Comparison of ENCODE assay signal across 8 cellular contexts in genomic region chr6:27866370-27867050, GRCh38. TPM values are rescaled to one million over a fixed set of nuclear protein-coding genes. Genes with fewer than 3 reads are reported as not detected.
DNase-seq lines count a peak whose midpoint lies in the region; ATAC-seq and TF ChIP-seq lines count a peak whose summit lies in the region.

No MANE protein-coding gene starts in this region.

- no peak overlapping the region for H4K91ac ChIP-seq in H9 (ENCODE audit: insufficient read length, low read depth, low read length)

- H3K9ac ChIP-seq in H9 (ENCODE audit: extremely low read depth, insufficient read length, low read length) (peak overlapping the region; percentile 99), fibroblast of lung (ENCODE audit: insufficient read depth, low read length) (peak overlapping the region; percentile 46), neural progenitor cell (peak overlapping the region; percentile 67)

- peak overlapping the region; percentile 91 for H3K14ac ChIP-seq in H9 (ENCODE audit: insufficient read depth, low read length)

- no peak overlapping the region for H2BK20ac ChIP-seq in H9 (ENCODE audit: low read depth, low read length, poor library complexity, severe bottlenecking)

- H2BK15ac ChIP-seq in H9 (ENCODE audit: low read depth, low read length): no peak overlapping the region

- no peak overlapping the region for H2BK120ac ChIP-seq in H9 (ENCODE audit: low read depth, low read length, poor library complexity, severe bottlenecking)

- H4K5ac ChIP-seq in H9 (ENCODE audit: insufficient read length, low read depth, low read length): no peak overlapping the region

- DNase-seq in DMS153 (lab: John Stamatoyannopoulos, UW) (peak; percentile 38), H9 (peak; percentile 45), NCI-H526 (lab: John Stamatoyannopoulos, UW) (peak; percentile 84 to 87), fibroblast of lung (ENCODE audit: low read depth in 2 of 2) (peak; percentile 72 to 83), neural progenitor cell (ENCODE audit: low spot score) (peak; percentile 60), hippocampal formation (lab: John Stamatoyannopoulos, UW) (no peak)
- peak; percentile 88 for DNase-seq in activated CD8-positive, alpha-beta memory T cell treated with anti-CD3 and anti-CD28 coated beads, Interleukin-2, amount 50 U/mL, for 48 hours

- H4K20me1 ChIP-seq in H9 (ENCODE audit: control insufficient read depth, insufficient read depth, insufficient read length): no peaks in the 10 kb centered on the region
- no peaks in the 10 kb centered on the region for H4K20me1 ChIP-seq in fibroblast of lung (ENCODE audit: control insufficient read depth, extremely low read depth, insufficient read depth, low read length)
- peaks cover 7% of the 10 kb centered on the region for H4K20me1 ChIP-seq in neural progenitor cell (ENCODE audit: low read depth)

- peaks cover 3% of the 10 kb centered on the region for H3K23me2 ChIP-seq in H9 (ENCODE audit: insufficient read length, low read depth, low read length, poor library complexity, severe bottlenecking)

- no peak overlapping the region for H3K23ac ChIP-seq in H9 (ENCODE audit: insufficient read length, low read depth, low read length)

- no peak overlapping the region for H3T11ph ChIP-seq in H9 (ENCODE audit: low read length)

- H3K4me3 Mint-ChIP-seq in H9 (peak overlapping the region; percentile 88 to 99), neural progenitor cell (peak overlapping the region; percentile 97)

- no peaks in the 10 kb centered on the region for H3K27me3 ChIP-seq in H9 (ENCODE audit: insufficient read depth, low read length)
- no peaks in the 10 kb centered on the region for H3K27me3 ChIP-seq in fibroblast of lung (ENCODE audit: control insufficient read depth, insufficient read depth, low read length)
- no peaks in the 10 kb centered on the region for H3K27me3 ChIP-seq in neural progenitor cell

- H3K4me1 Mint-ChIP-seq in H9: peaks cover 19 to 28% of the 10 kb centered on the region in 2 experiments
- H3K4me1 Mint-ChIP-seq in neural progenitor cell: peaks cover 29% of the 10 kb centered on the region

- peaks cover 46% of the 10 kb centered on the region for H3F3A ChIP-seq in neural progenitor cell (ENCODE audit: low read depth)

- WGBS in H9 (ENCODE audit: extremely low coverage, insufficient read length, low lambda C conversion rate): no CpG with 5 or more reads among the region's 27 CpGs

- H3K79me2 ChIP-seq in H9 (ENCODE audit: insufficient read depth, low read length) (no peaks in the 10 kb centered on the region), fibroblast of lung (ENCODE audit: control insufficient read depth, insufficient read depth, low read length) (no peaks in the 10 kb centered on the region), neural progenitor cell (ENCODE audit: low read depth) (no peaks in the 10 kb centered on the region)

- H3K36me3 Mint-ChIP-seq in H9 (ENCODE audit: insufficient read depth in 1 of 3, low read depth in 3 of 3): peaks cover 5 to 10% (median 10%) of the 10 kb centered on the region in 3 experiments; a peak in 6 of 7 replicates
- H3K36me3 Mint-ChIP-seq in neural progenitor cell: peaks cover 6% of the 10 kb centered on the region

- no peak for ATAC-seq in HG03520 (IDR thresholded peaks at IDR 0.05; ENCODE audit: unreplicated experiment)

- H3K27ac ChIP-seq in H9 (ENCODE audit: insufficient read length, low read depth, low read length) (peak overlapping the region; percentile 68), fibroblast of lung (ENCODE audit: insufficient read depth, low read length) (peak overlapping the region; percentile 94), neural progenitor cell (peak overlapping the region; percentile 83)

- H3K36me3 ChIP-seq in fibroblast of lung (ENCODE audit: control insufficient read depth, insufficient read depth, low read length) (no peaks in the 10 kb centered on the region), neural progenitor cell (no peaks in the 10 kb centered on the region)

- no peak overlapping the region for H3K56ac ChIP-seq in H9 (ENCODE audit: insufficient read length, low read depth, low read length)

- peak overlapping the region; percentile 79 for H3K18ac ChIP-seq in H9 (ENCODE audit: insufficient read length, low read depth, low read length)

- H4K8ac ChIP-seq in H9 (replicated peaks; ENCODE audit: insufficient read length, low read depth, low read length): no peak overlapping the region

- no peaks in the 10 kb centered on the region for H3K79me1 ChIP-seq in H9 (ENCODE audit: insufficient read depth, low read depth, low read length, poor library complexity, severe bottlenecking)

- no peak overlapping the region for H2AK5ac ChIP-seq in H9 (ENCODE audit: insufficient read length, low read length)

- TF ChIP-seq CTCF in H9 (conservative IDR thresholded peaks at IDR 0.05) (no peak), fibroblast of lung (conservative IDR thresholded peaks at IDR 0.05 in 1 of 2, IDR thresholded peaks at IDR 0.05 in 1 of 2; ENCODE audit: low read depth in 1 of 2, low read length in 2 of 2) (no peak), neural progenitor cell (IDR thresholded peaks at IDR 0.05) (no peak)

- H3K4me3 ChIP-seq in fibroblast of lung (replicated peaks in 1 of 4; ENCODE audit: control extremely low read depth in 1 of 4, insufficient read depth in 1 of 4, low read depth in 3 of 4, low read length in 4 of 4) (peak overlapping the region; percentile 57 to 90 (median 62)), neural progenitor cell (peak overlapping the region; percentile 71)

- peak overlapping the region; percentile 99 to 100 (median 100) for H3K27ac Mint-ChIP-seq in H9
- H3K27ac Mint-ChIP-seq in neural progenitor cell: peak overlapping the region; percentile 97

- H3K4me2 ChIP-seq in H9 (ENCODE audit: insufficient read depth, insufficient read length, low read length) (peak overlapping the region; percentile 74), fibroblast of lung (ENCODE audit: extremely low read depth, insufficient read depth, low read length) (peak overlapping the region; percentile 89), neural progenitor cell (peak overlapping the region; percentile 96)

- H2BK5ac ChIP-seq in H9 (ENCODE audit: insufficient read length, low read length): peak overlapping the region; percentile 84

- H3K4me1 ChIP-seq in H9 (ENCODE audit: insufficient read depth, low read length): peaks cover 2% of the 10 kb centered on the region
- H3K4me1 ChIP-seq in fibroblast of lung (ENCODE audit: control insufficient read depth, extremely low read depth, insufficient read depth, low read length): no peaks in the 10 kb centered on the region
- peaks cover 9% of the 10 kb centered on the region for H3K4me1 ChIP-seq in neural progenitor cell

- peaks cover 12 to 13% of the 10 kb centered on the region in 2 experiments for H3K9me3 Mint-ChIP-seq in H9
- H3K9me3 Mint-ChIP-seq in neural progenitor cell: peaks cover 19% of the 10 kb centered on the region

- H2BK12ac ChIP-seq in H9 (ENCODE audit: insufficient read length, low read depth, low read length): no peak overlapping the region

- no peak overlapping the region for H2AFZ ChIP-seq in H9 (ENCODE audit: low read length)
- H2AFZ ChIP-seq in fibroblast of lung (ENCODE audit: low read length): no peak overlapping the region
- no peak overlapping the region for H2AFZ ChIP-seq in neural progenitor cell (replicated peaks)

- peaks cover 9% of the 10 kb centered on the region for H3K27me3 Mint-ChIP-seq in H9 (ENCODE audit: low read depth)
- H3K27me3 Mint-ChIP-seq in neural progenitor cell (ENCODE audit: insufficient read depth, low read depth): peaks cover 17% of the 10 kb centered on the region

- no peak overlapping the region for H3K4ac ChIP-seq in H9 (ENCODE audit: low read depth, low read length)

- H3K9me3 ChIP-seq in H9 (ENCODE audit: control insufficient read depth, low read depth, low read length): no peaks in the 10 kb centered on the region
- H3K9me3 ChIP-seq in fibroblast of lung (ENCODE audit: control insufficient read depth, insufficient read depth, low read depth, low read length): no peaks in the 10 kb centered on the region
- no peaks in the 10 kb centered on the region for H3K9me3 ChIP-seq in neural progenitor cell (ENCODE audit: low read depth)

RNA-seq across cellular contexts. Expression of gene OR2B2, which starts 45.7 kb away (rescaled TPM):
- total RNA-seq in H9 (2021) (not detected in 2 replicates), fibroblast of lung (not detected in 2 replicates), neural progenitor cell (ENCODE audit: low replicate concordance) (not detected in 2 replicates)
- polyA plus RNA-seq in fibroblast of lung: not detected in 2 replicates
- not detected in 2 replicates for polyA plus RNA-seq in fibroblast of lung (2012)
- polyA minus RNA-seq in fibroblast of lung (ENCODE audit: low replicate concordance): not detected in 2 replicates

Comparison
In these comparisons a context has a peak if more than half of its experiments do, and no peak if none do; other contexts are left out.
1. DNase-seq: peak in DMS153 (single experiment), H9 (single experiment), NCI-H526 (2 of 2), activated CD8-positive, alpha-beta memory T cell treated with anti-CD3 and anti-CD28 coated beads, Interleukin-2, amount 50 U/mL, for 48 hours (single experiment), fibroblast of lung (2 of 2) and neural progenitor cell (single experiment); none in hippocampal formation (0 of 2).
2. H3K9ac ChIP-seq: peak in every context shown above with its lines; median percentile 99 in H9; 67 in neural progenitor cell; 46 in fibroblast of lung.
3. Peak in every context shown above with its lines, with median percentiles within 50 percentile points of each other: H3K27ac ChIP-seq and H3K4me2 ChIP-seq.